8 cellular contexts compared by ENCODE assay signal in genomic region chr16:48611329-48612137, GRCh38. TPM values are rescaled to one million over a fixed set of nuclear protein-coding genes. Genes with fewer than 3 reads are reported as not detected.
DNase-seq lines count a peak whose midpoint lies in the region; ATAC-seq and TF ChIP-seq lines count a peak whose summit lies in the region.

No MANE protein-coding gene starts in this region.

- peaks cover 7% of the 10 kb centered on the region; the same call in 1 of the 2 replicates for H3K4me1 ChIP-seq in Panc1 (ENCODE audit: control insufficient read depth, insufficient read depth, low read length)
- peaks cover 24% of the 10 kb centered on the region for H3K4me1 ChIP-seq in mesodermal cell (ENCODE audit: control insufficient read depth, insufficient read depth, low read length, poor library complexity, severe bottlenecking)
- H3K4me1 ChIP-seq in subcutaneous abdominal adipose tissue (ENCODE audit: control insufficient read depth in 5 of 5, insufficient read depth in 5 of 5, low read length in 5 of 5), result peaks cover 8 to 56% (median 46%) of the 10 kb centered on the region in 5 donors

- H3K27me3 ChIP-seq in Panc1 (ENCODE audit: control insufficient read depth, insufficient read depth, low read length), result no peaks in the 10 kb centered on the region
- no peaks in the 10 kb centered on the region for H3K27me3 ChIP-seq in subcutaneous abdominal adipose tissue (ENCODE audit: control insufficient read depth in 5 of 5, insufficient read depth in 4 of 5, low read length in 5 of 5)

- no TSS peak for BruUV-seq in Panc1 (replicated peaks; lab: Mats Ljungman, UMichigan)

- H3K36me3 ChIP-seq in Panc1 (ENCODE audit: control insufficient read depth, insufficient read depth, low read length), result no peaks in the 10 kb centered on the region; the same call in 1 of the 2 replicates
- peaks cover 15% of the 10 kb centered on the region for H3K36me3 ChIP-seq in mesodermal cell (ENCODE audit: control insufficient read depth, insufficient read depth, low read length)
- H3K36me3 ChIP-seq in subcutaneous abdominal adipose tissue (ENCODE audit: control insufficient read depth in 5 of 5, insufficient read depth in 5 of 5, low read length in 5 of 5), result no peaks in the 10 kb centered on the region

- intact Hi-C loops in Panc1 (cut with micrococcal nuclease; ENCODE audit: unreplicated experiment), result no loop called here

- H3K27ac ChIP-seq in Panc1 (ENCODE audit: low read length) (0 out of 2 replicates have a peak overlapping the region, but pooled peaks have one; percentile 93), mesodermal cell (ENCODE audit: low read depth, low read length, severe bottlenecking) (peak overlapping the region; percentile 5), subcutaneous abdominal adipose tissue (ENCODE audit: low read depth, low read length) (peak overlapping the region; percentile 98)

- H3K9ac ChIP-seq in subcutaneous abdominal adipose tissue (ENCODE audit: low read length in 5 of 5), result peak overlapping the region in 1 of 5 donors; percentile 30

- H3K4me3 ChIP-seq in Panc1 (ENCODE audit: low read depth in 2 of 2, low read length in 2 of 2) (no peak overlapping the region), mesodermal cell (ENCODE audit: extremely low read depth, insufficient read depth, low read length, poor library complexity, severe bottlenecking) (no peak overlapping the region), subcutaneous abdominal adipose tissue (ENCODE audit: low read depth in 1 of 5, low read length in 5 of 5) (peak overlapping the region in 1 of 5 donors; percentile 0)

- in situ Hi-C loops in Panc1 (cut with HindIII; ENCODE audit: low pct_unique_long_range_greater_than_20kb, low sequenced_read_pairs), result no loop called here

- no peaks in the 10 kb centered on the region for H3K9me3 ChIP-seq in Panc1 (ENCODE audit: control insufficient read depth, insufficient read depth, low read depth, low read length)
- H3K9me3 ChIP-seq in mesodermal cell (ENCODE audit: control insufficient read depth, low read length), result no peaks in the 10 kb centered on the region
- no peaks in the 10 kb centered on the region for H3K9me3 ChIP-seq in subcutaneous abdominal adipose tissue (ENCODE audit: control insufficient read depth in 5 of 5, low read length in 5 of 5)

- CTCF ChIA-PET in Panc1 (lab: Charles Lee), result interaction anchor here (0.6 to 0.7 kb wide), 2 partner anchors 11 to 223 kb away, joined by 4 to 11 read pairs; no protein-coding TSS in a partner anchor

- TF ChIP-seq CTCF in Panc1 (IDR thresholded peaks at IDR 0.05), result no peak

- POLR2A ChIA-PET in Panc1 (lab: Charles Lee), result no interaction called here

- 73 to 86% methylated on average over 3 to 4 of the region's 5 CpGs for WGBS in mesodermal cell (ENCODE audit: insufficient coverage in 2 of 2), 2 experiments

- no peak for ATAC-seq in Panc1
- no peak for ATAC-seq in GM18870 (IDR thresholded peaks at IDR 0.05; ENCODE audit: unreplicated experiment)

- DNase-seq in NCI-H748 (lab: John Stamatoyannopoulos, UW; ENCODE audit: unreplicated experiment) (peak; percentile 30), NCI-H748 treated with DMSO at 0.1 percent for 48 hours (lab: John Stamatoyannopoulos, UW) (no peak), Panc1 (ENCODE audit: low read depth, low spot score) (no peak), nucleus accumbens (lab: John Stamatoyannopoulos, UW) (no peak)
- peak; percentile 77 for DNase-seq in activated naive CD4-positive, alpha-beta T cell treated with Interleukin-2 at 50 U/mL for 16 hours

RNA-seq across cellular contexts. Expression of gene N4BP1, which starts 1.6 kb away (rescaled TPM):
- 17.0 TPM for total RNA-seq in Panc1 (2021; ENCODE audit: unreplicated experiment)
- 10.7 TPM for polyA plus RNA-seq in Panc1 (2012; ENCODE audit: insufficient read length)
- 27.2 TPM for polyA plus RNA-seq in mesodermal cell (2013, experiment 1 of 2)
- 27.3 TPM for polyA plus RNA-seq in mesodermal cell (2013, experiment 2 of 2)

Comparison
In these comparisons a context has a peak if more than half of its experiments do, and no peak if none do; other contexts are left out.
1. DNase-seq: peak in NCI-H748 (single experiment) and activated naive CD4-positive, alpha-beta T cell treated with Interleukin-2 at 50 U/mL for 16 hours (single experiment); none in NCI-H748 treated with DMSO at 0.1 percent for 48 hours (single experiment), Panc1 (single experiment) and nucleus accumbens (0 of 56).
2. H3K27ac ChIP-seq: peak in every context shown above with its lines; median percentile 98 in subcutaneous abdominal adipose tissue; 93 in Panc1; 5 in mesodermal cell.